Comparison of ENCODE assay signal across 22 cellular contexts in the genomic region with DNA sequence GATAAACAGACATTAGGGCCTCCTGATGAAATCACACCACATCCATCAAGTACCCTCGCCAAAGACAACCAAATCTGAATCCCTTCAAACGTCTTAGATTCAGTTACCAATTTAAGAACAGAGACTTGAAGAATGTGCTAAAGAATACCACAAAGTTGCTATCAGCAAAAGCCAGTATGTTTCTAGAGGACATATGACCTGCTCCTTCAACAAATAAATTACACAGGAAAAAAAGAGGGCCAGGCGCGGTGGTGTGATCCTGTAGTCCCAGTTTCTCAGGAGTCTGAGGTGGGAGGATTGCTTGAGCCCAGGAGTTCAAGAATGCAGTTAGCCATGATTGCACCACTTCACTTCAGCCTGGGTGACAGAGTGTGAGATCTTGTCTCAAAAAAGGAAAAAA.
A peak's percentile ranks its signal among the peaks of the same experiment; 100 is the strongest.
DNase-seq lines count a peak whose midpoint lies in the region; TF ChIP-seq lines count a peak whose summit lies in the region.
"Had no signal": no experiment of that assay in that cellular context is flagged by ENCODE, and none has a peak within 500 bp of the region (broad histone marks: within the 10 kb centered on the region; RNA-seq: fewer than 3 reads in every experiment).

No MANE protein-coding gene starts in this region.

- H3K27ac Mint-ChIP-seq in activated naive CD4-positive, alpha-beta T cell treated with anti-CD3 and anti-CD28 coated beads, Interleukin-2, amount 10 ng/mL, durations not matched to agents 7 days and 5 days, result no peak overlapping the region
- H3K27ac Mint-ChIP-seq: activated CD4-positive, alpha-beta T cell treated with anti-CD3 and anti-CD28 coated beads, Interleukin-2, amount 10 ng/mL, durations not matched to agents 24 days and 14 days; activated naive CD4-positive, alpha-beta T cell treated with anti-CD3 and anti-CD28 coated beads, Interleukin-2, amount 50 U/mL, for 24 hours; activated T-cell treated with anti-CD3 and anti-CD28 coated beads, Interleukin-2, amount 50 U/mL, for 72 hours; CD4-positive, alpha-beta T cell; memory B cell; T-cell had no signal

- TF ChIP-seq CTCF in smooth muscle cell (IDR thresholded peaks at IDR 0.05; ENCODE audit: borderline replicate concordance, insufficient read depth, poor library complexity, severe bottlenecking), result no peak

- H3K79me2 ChIP-seq in smooth muscle cell (ENCODE audit: low read depth), result no peaks in the 10 kb centered on the region

- no peak overlapping the region for H3K4me3 ChIP-seq in smooth muscle cell
- H3K4me3 ChIP-seq: PC-9, right atrium auricular region, upper lobe of left lung had no signal

- WGBS in smooth muscle cell (ENCODE audit: low lambda C conversion rate), result 62% methylated on average over 4 of the region's 4 CpGs

- no peak overlapping the region for H3K4me3 Mint-ChIP-seq in activated naive CD4-positive, alpha-beta T cell treated with anti-CD3 and anti-CD28 coated beads, Interleukin-2, amount 10 ng/mL, durations not matched to agents 7 days and 5 days
- H3K4me3 Mint-ChIP-seq: activated CD4-positive, alpha-beta T cell treated with anti-CD3 and anti-CD28 coated beads, Interleukin-2, amount 10 ng/mL, durations not matched to agents 24 days and 14 days; activated naive CD4-positive, alpha-beta T cell treated with anti-CD3 and anti-CD28 coated beads, Interleukin-2, amount 50 U/mL, for 24 hours; activated T-cell treated with anti-CD3 and anti-CD28 coated beads, Interleukin-2, amount 50 U/mL, for 72 hours; CD4-positive, alpha-beta T cell; memory B cell; naive B cell; T-cell had no signal

- no peaks in the 10 kb centered on the region for H3K9me3 ChIP-seq in smooth muscle cell (replicated peaks; ENCODE audit: low read depth)
- H3K9me3 ChIP-seq: right atrium auricular region, upper lobe of left lung had no signal

- no peak overlapping the region for H3K4me2 ChIP-seq in smooth muscle cell
- H3K4me2 ChIP-seq: PC-9 had no signal

- no peaks in the 10 kb centered on the region for H4K20me1 ChIP-seq in smooth muscle cell (ENCODE audit: low read depth)

- H3K27me3 ChIP-seq in smooth muscle cell (ENCODE audit: low read depth), result no peaks in the 10 kb centered on the region
- H3K27me3 ChIP-seq: right atrium auricular region, upper lobe of left lung had no signal

- peak overlapping the region; percentile 72 for H2AFZ ChIP-seq in smooth muscle cell (ENCODE audit: low read depth)
- H2AFZ ChIP-seq: PC-9 had no signal

- H3K9ac ChIP-seq in smooth muscle cell (ENCODE audit: low read depth), result no peak overlapping the region

- CTCF ChIA-PET in activated naive CD4-positive, alpha-beta T cell treated with anti-CD3 and anti-CD28 coated beads, Interleukin-2, amount 10 ng/mL, durations not matched to agents 7 days and 5 days (lab: Charles Lee), result no interaction called here

- H3K9me3 Mint-ChIP-seq in activated naive CD4-positive, alpha-beta T cell treated with anti-CD3 and anti-CD28 coated beads, Interleukin-2, amount 10 ng/mL, durations not matched to agents 7 days and 5 days, result no peaks in the 10 kb centered on the region
- H3K9me3 Mint-ChIP-seq: activated CD4-positive, alpha-beta T cell treated with anti-CD3 and anti-CD28 coated beads, Interleukin-2, amount 10 ng/mL, durations not matched to agents 24 days and 14 days; activated naive CD4-positive, alpha-beta T cell treated with anti-CD3 and anti-CD28 coated beads, Interleukin-2, amount 50 U/mL, for 24 hours; activated T-cell treated with anti-CD3 and anti-CD28 coated beads, Interleukin-2, amount 50 U/mL, for 72 hours; CD4-positive, alpha-beta T cell; memory B cell; naive B cell; T-cell had no signal

- H3K4me1 ChIP-seq in smooth muscle cell (ENCODE audit: low read depth), result peaks cover 3% of the 10 kb centered on the region

- no peaks in the 10 kb centered on the region for H3F3A ChIP-seq in smooth muscle cell (ENCODE audit: low read depth)

- DNase-seq in ELF-1 (ENCODE audit: low read depth, low spot score) (peak; percentile 20), amniotic epithelial cell (ENCODE audit: low read depth) (peak; percentile 89), iris pigment epithelial cell (ENCODE audit: low read depth) (peak; percentile 60), smooth muscle cell (lab: John Stamatoyannopoulos, UW; ENCODE audit: unreplicated experiment) (no peak), COLO668 (lab: John Stamatoyannopoulos, UW; ENCODE audit: unreplicated experiment) (no peak), T-helper 9 cell (no peak)
- DNase-seq in activated naive CD4-positive, alpha-beta T cell treated with anti-CD3 and anti-CD28 coated beads, Interleukin-2, amount 10 ng/mL, durations not matched to agents 7 days and 5 days, result no peak
- DNase-seq: activated CD4-positive, alpha-beta T cell treated with anti-CD3 and anti-CD28 coated beads, Interleukin-2, amount 10 ng/mL, durations not matched to agents 24 days and 14 days; activated T-cell treated with anti-CD3 and anti-CD28 coated beads, Interleukin-2, amount 50 U/mL, for 72 hours; CD4-positive, alpha-beta T cell; cerebellar nuclear complex; erythroblast; GDM1; Karpas-422; naive B cell; NCI-H187 treated with DMSO at 0.1 percent for 48 hours; PC-9; T-cell; upper lobe of left lung had no signal

- no peaks in the 10 kb centered on the region for H3K36me3 Mint-ChIP-seq in activated naive CD4-positive, alpha-beta T cell treated with anti-CD3 and anti-CD28 coated beads, Interleukin-2, amount 10 ng/mL, durations not matched to agents 7 days and 5 days
- H3K36me3 Mint-ChIP-seq: activated naive CD4-positive, alpha-beta T cell treated with anti-CD3 and anti-CD28 coated beads, Interleukin-2, amount 50 U/mL, for 24 hours; memory B cell; naive B cell; T-cell had no signal

- no peaks in the 10 kb centered on the region for H3K36me3 ChIP-seq in smooth muscle cell (ENCODE audit: low read depth)
- H3K36me3 ChIP-seq: right atrium auricular region, upper lobe of left lung had no signal

- no peak overlapping the region for H3K27ac ChIP-seq in smooth muscle cell (ENCODE audit: low read depth)
- H3K27ac ChIP-seq: PC-9, right atrium auricular region, upper lobe of left lung had no signal

- peaks cover 8% of the 10 kb centered on the region for H3K27me3 Mint-ChIP-seq in activated naive CD4-positive, alpha-beta T cell treated with anti-CD3 and anti-CD28 coated beads, Interleukin-2, amount 10 ng/mL, durations not matched to agents 7 days and 5 days
- H3K27me3 Mint-ChIP-seq: activated naive CD4-positive, alpha-beta T cell treated with anti-CD3 and anti-CD28 coated beads, Interleukin-2, amount 50 U/mL, for 24 hours; CD4-positive, alpha-beta T cell; memory B cell; naive B cell; T-cell had no signal

- H3K4me1 Mint-ChIP-seq in activated naive CD4-positive, alpha-beta T cell treated with anti-CD3 and anti-CD28 coated beads, Interleukin-2, amount 10 ng/mL, durations not matched to agents 7 days and 5 days, result no peaks in the 10 kb centered on the region
- H3K4me1 Mint-ChIP-seq: activated CD4-positive, alpha-beta T cell treated with anti-CD3 and anti-CD28 coated beads, Interleukin-2, amount 10 ng/mL, durations not matched to agents 24 days and 14 days; activated naive CD4-positive, alpha-beta T cell treated with anti-CD3 and anti-CD28 coated beads, Interleukin-2, amount 50 U/mL, for 24 hours; naive B cell; T-cell had no signal

Comparison
In these comparisons a context has a peak if more than half of its experiments do, and no peak if none do; other contexts are left out.
1. DNase-seq: peak in ELF-1 (single experiment), amniotic epithelial cell (single experiment) and iris pigment epithelial cell (single experiment); none in smooth muscle cell (single experiment), COLO668 (single experiment), T-helper 9 cell (single experiment) and activated naive CD4-positive, alpha-beta T cell treated with anti-CD3 and anti-CD28 coated beads, Interleukin-2, amount 10 ng/mL, durations not matched to agents 7 days and 5 days (single experiment).